In genomic region chr10:33084388-33084896, GRCh38 we compare ENCODE assay signal across 25 cellular contexts.
DNase-seq lines count a peak whose midpoint lies in the region; ATAC-seq, FAIRE-seq and TF ChIP-seq lines count a peak whose summit lies in the region.
"Had no signal": no experiment of that assay in that cellular context is flagged by ENCODE, and none has a peak within 500 bp of the region (broad histone marks: within the 10 kb centered on the region; RNA-seq: fewer than 3 reads in every experiment).

No MANE protein-coding gene starts in this region.

- no peaks in the 10 kb centered on the region for H3K79me2 ChIP-seq in SK-N-SH (ENCODE audit: insufficient read depth)
- H3K79me2 ChIP-seq in astrocyte (ENCODE audit: insufficient read depth, low read length): no peaks in the 10 kb centered on the region

- H3K36me3 ChIP-seq in SK-N-SH (replicated peaks in 1 of 2; ENCODE audit: control insufficient read depth in 1 of 2, insufficient read depth in 2 of 2, low read length in 1 of 2): no peaks in the 10 kb centered on the region
- no peaks in the 10 kb centered on the region for H3K36me3 ChIP-seq in astrocyte (ENCODE audit: insufficient read depth, low read length)
- H3K36me3 ChIP-seq: BE2C; BLaER1 treated with 17β-estradiol and CSF1 and Interleukin-3, amounts not matched to agents 10 nM and 100 nM; HAP-1 had no signal

- H3K27ac Mint-ChIP-seq in astrocyte (ENCODE audit: unreplicated experiment): no peak overlapping the region
- H3K27ac Mint-ChIP-seq: CD14-positive monocyte; CD4-positive, alpha-beta T cell; CD8-positive, alpha-beta memory T cell; HFFc6 had no signal

- H3K9me2 ChIP-seq in SK-N-SH: no peaks in the 10 kb centered on the region

- H3K4me3 ChIP-seq in SK-N-SH (ENCODE audit: low read depth in 2 of 2, low read length in 1 of 2) (no peak overlapping the region), astrocyte (ENCODE audit: insufficient read depth, low read depth, low read length) (no peak overlapping the region)
- H3K4me3 ChIP-seq: A549; BLaER1 treated with 17β-estradiol and CSF1 and Interleukin-3, amounts not matched to agents 10 nM and 100 nM; HAP-1 had no signal

- H3K4me2 ChIP-seq in SK-N-SH (no peak overlapping the region), astrocyte (ENCODE audit: low read length) (no peak overlapping the region)
- H3K4me2 ChIP-seq: A549; BLaER1 treated with 17β-estradiol and CSF1 and Interleukin-3, amounts not matched to agents 10 nM and 100 nM had no signal

- FAIRE-seq in astrocyte (lab: Jason Lieb, UNC): no peak
- FAIRE-seq: A549, D721Med, GM12891, GM18507, H54 had no signal

- TF ChIP-seq CTCF in SK-N-SH (IDR thresholded peaks at IDR 0.05): no peak
- TF ChIP-seq CTCF in astrocyte (IDR thresholded peaks at IDR 0.05; ENCODE audit: insufficient read depth, low read depth, low read length): no peak

- H3K4me1 ChIP-seq in SK-N-SH (ENCODE audit: control insufficient read depth in 1 of 2, insufficient read depth in 2 of 2, low read depth in 1 of 2, low read length in 1 of 2): no peaks in the 10 kb centered on the region
- no peaks in the 10 kb centered on the region for H3K4me1 ChIP-seq in astrocyte (ENCODE audit: insufficient read depth, low read length)
- H3K4me1 ChIP-seq: BE2C had no signal

- H3F3A ChIP-seq in SK-N-SH (replicated peaks; ENCODE audit: insufficient read depth): no peaks in the 10 kb centered on the region

- POLR2A ChIA-PET in SK-N-SH (lab: Yijun Ruan, JAX): interaction anchor here (0.6 kb wide), 1 partner anchor 17 kb away, joined by 3 read pairs; no protein-coding TSS in a partner anchor

- no peak for DNase-seq in SK-N-SH
- DNase-seq in astrocyte (ENCODE audit: low read depth): peak; percentile 8
- peak; percentile 28 for DNase-seq in mucosa of gallbladder (ENCODE audit: low spot score)
- no peak for DNase-seq in activated CD4-positive, CD25-positive, alpha-beta regulatory T cell (lab: John Stamatoyannopoulos, UW)
- DNase-seq: 8988T; ACHN; AML-193; BE2C; CD4-positive, alpha-beta T cell; CD8-positive, alpha-beta memory T cell; DMS53; DMS79 treated with DMSO at 0.1 percent for 48 hours; GF-D8; GOT3; HFFc6 had no signal

- H3K4me3 Mint-ChIP-seq in astrocyte (ENCODE audit: unreplicated experiment): no peak overlapping the region
- H3K4me3 Mint-ChIP-seq: CD14-positive monocyte; CD4-positive, alpha-beta T cell; CD8-positive, alpha-beta memory T cell; HFFc6 had no signal

- no peaks in the 10 kb centered on the region for H3K9me3 ChIP-seq in SK-N-SH
- H3K9me3 ChIP-seq in astrocyte (ENCODE audit: insufficient read depth, low read depth, low read length): no peaks in the 10 kb centered on the region
- H3K9me3 ChIP-seq: A549, BE2C, HAP-1 had no signal

- peaks cover 5% of the 10 kb centered on the region for H3K9me3 Mint-ChIP-seq in astrocyte (ENCODE audit: unreplicated experiment)
- H3K9me3 Mint-ChIP-seq: HFFc6 had no signal

- ATAC-seq in HG02759 (IDR thresholded peaks at IDR 0.05; ENCODE audit: unreplicated experiment) (no peak), GM19467 (IDR thresholded peaks at IDR 0.05; ENCODE audit: unreplicated experiment) (no peak)
- ATAC-seq: A549 had no signal

- no peak overlapping the region for H3K9ac ChIP-seq in SK-N-SH
- H3K9ac ChIP-seq in astrocyte (ENCODE audit: low read length): no peak overlapping the region
- H3K9ac ChIP-seq: BLaER1 treated with 17β-estradiol and CSF1 and Interleukin-3, amounts not matched to agents 10 nM and 100 nM had no signal

- TF ChIP-seq RAD21 in SK-N-SH (IDR thresholded peaks at IDR 0.05; ENCODE audit: low read length): no peak

- TF ChIP-seq EP300 in SK-N-SH (IDR thresholded peaks at IDR 0.05; ENCODE audit: borderline replicate concordance in 1 of 2, low read depth in 1 of 2, low read length in 1 of 2): peak in 1 of 2 experiments; percentile 40; a peak in 1 of 4 replicates

- peaks cover 2% of the 10 kb centered on the region for H3K27me3 Mint-ChIP-seq in astrocyte (ENCODE audit: low read depth, unreplicated experiment)
- H3K27me3 Mint-ChIP-seq: CD4-positive, alpha-beta T cell had no signal

- peaks cover 3% of the 10 kb centered on the region for H3K4me1 Mint-ChIP-seq in astrocyte (ENCODE audit: low read depth, unreplicated experiment)
- H3K4me1 Mint-ChIP-seq: CD14-positive monocyte had no signal

- H3K36me3 Mint-ChIP-seq in astrocyte (ENCODE audit: low read depth, unreplicated experiment): no peaks in the 10 kb centered on the region
- H3K36me3 Mint-ChIP-seq: CD14-positive monocyte had no signal

- no peak overlapping the region for H3K27ac ChIP-seq in SK-N-SH (ENCODE audit: low read depth in 2 of 2, low read length in 1 of 2)
- H3K27ac ChIP-seq in astrocyte (ENCODE audit: low read depth, low read length): no peak overlapping the region
- H3K27ac ChIP-seq: A549; BLaER1 treated with 17β-estradiol and CSF1 and Interleukin-3, amounts not matched to agents 10 nM and 100 nM had no signal

- 77% methylated on average over 4 of the region's 4 CpGs for WGBS in SK-N-SH (ENCODE audit: low lambda C conversion rate)

- CTCF ChIA-PET in SK-N-SH (lab: Yijun Ruan, JAX): no interaction called here

- no peaks in the 10 kb centered on the region for H4K20me1 ChIP-seq in SK-N-SH (ENCODE audit: insufficient read depth)
- H4K20me1 ChIP-seq in astrocyte (ENCODE audit: insufficient read depth, low read length): no peaks in the 10 kb centered on the region
- H4K20me1 ChIP-seq: BLaER1 treated with 17β-estradiol and CSF1 and Interleukin-3, amounts not matched to agents 10 nM and 100 nM had no signal

- H3K27me3 ChIP-seq in SK-N-SH (ENCODE audit: insufficient read depth): no peaks in the 10 kb centered on the region
- H3K27me3 ChIP-seq in astrocyte (ENCODE audit: insufficient read depth, low read length): no peaks in the 10 kb centered on the region
- H3K27me3 ChIP-seq: BE2C; BLaER1 treated with 17β-estradiol and CSF1 and Interleukin-3, amounts not matched to agents 10 nM and 100 nM had no signal

- H2AFZ ChIP-seq in SK-N-SH (ENCODE audit: low read depth) (no peak overlapping the region), astrocyte (ENCODE audit: low read depth, low read length) (no peak overlapping the region)

TF ChIP-seq in SK-N-SH, 30 proteins besides CTCF, POLR2A, EP300 and RAD21 (continues in another document):
- TF ChIP-seq RXRA (IDR thresholded peaks at IDR 0.05; ENCODE audit: borderline replicate concordance, low read depth) (no peak), MAX (IDR thresholded peaks at IDR 0.05; ENCODE audit: low read depth) (no peak), ELF1 (IDR thresholded peaks at IDR 0.05) (no peak), GABPA (IDR thresholded peaks at IDR 0.05; ENCODE audit: low read depth) (no peak), EZH2phosphoT487 (IDR thresholded peaks at IDR 0.05; ENCODE audit: borderline replicate concordance, low read depth) (no peak), USF2 (IDR thresholded peaks at IDR 0.05; ENCODE audit: borderline replicate concordance, low read depth, low read length) (no peak), SIN3A (IDR thresholded peaks at IDR 0.05; ENCODE audit: borderline replicate concordance, low read depth, low read length) (no peak), PBX3 (IDR thresholded peaks at IDR 0.05) (peak; percentile 61), TCF12 (IDR thresholded peaks at IDR 0.05) (peak; percentile 47), CHD2 (IDR thresholded peaks at IDR 0.05; ENCODE audit: low read length, partially characterized antibody) (no peak), FOXJ3 (CRISPR knock-in tag; IDR thresholded peaks at IDR 0.05) (no peak), MEF2A (IDR thresholded peaks at IDR 0.05; ENCODE audit: borderline replicate concordance, low read depth) (no peak), RFX5 (IDR thresholded peaks at IDR 0.05; ENCODE audit: low read length) (no peak), TEAD4 (IDR thresholded peaks at IDR 0.05; ENCODE audit: borderline replicate concordance, insufficient read depth) (no peak), USF1 (IDR thresholded peaks at IDR 0.05; ENCODE audit: borderline replicate concordance, low read depth) (no peak), NFIC (IDR thresholded peaks at IDR 0.05; ENCODE audit: borderline replicate concordance) (peak; percentile 52), YY1 (IDR thresholded peaks at IDR 0.05; ENCODE audit: low read depth) (no peak)

Comparison
In these comparisons a context has a peak if more than half of its experiments do, and no peak if none do; other contexts are left out.
1. DNase-seq: peak in astrocyte (single experiment) and mucosa of gallbladder (single experiment); none in SK-N-SH (single experiment) and activated CD4-positive, CD25-positive, alpha-beta regulatory T cell (0 of 4).